28 cellular contexts compared by ENCODE assay signal in genomic region chr17:76407509-76407908, GRCh38. TPM values are rescaled to one million over a fixed set of nuclear protein-coding genes. Genes with fewer than 3 reads are reported as not detected.
"Had no signal": no experiment of that assay in that cellular context is flagged by ENCODE, and none has a peak within 500 bp of the region (broad histone marks: within the 10 kb centered on the region; RNA-seq: fewer than 3 reads in every experiment).

No MANE protein-coding gene starts in this region.

- H3K4me3 ChIP-seq: cardiac muscle cell, heart left ventricle, right lobe of liver, stomach, transverse colon, uterus had no signal

- H3K9me3 ChIP-seq: heart left ventricle, right lobe of liver, stomach, transverse colon, uterus had no signal

- H3K27me3 ChIP-seq: cardiac muscle cell, heart left ventricle, right lobe of liver, stomach, transverse colon, uterus had no signal

- H3K4me3 Mint-ChIP-seq: dendritic cell treated with granulocyte-macrophage colony-stimulating factor and Interleukin-4, amounts not matched to agents 40 ng/mL and 50 ng/mL, for 4 days; stimulated activated memory B cell treated with anti-CD40 and anti-IgM and Interleukin-4, amounts not matched to agents 10 μg/mL and 1 μg/mL and 100 μg/mL, for 72 hours had no signal

- H3K27ac ChIP-seq: cardiac muscle cell, parathyroid adenoma, right lobe of liver, stomach, transverse colon, uterus had no signal

- H2AFZ ChIP-seq: parathyroid adenoma had no signal

- H3K4me1 ChIP-seq: uterus had no signal

- H3K36me3 ChIP-seq: transverse colon, uterus had no signal

- H3K27me3 Mint-ChIP-seq: stimulated activated memory B cell treated with anti-CD40 and anti-IgM and Interleukin-4, amounts not matched to agents 10 μg/mL and 1 μg/mL and 100 μg/mL, for 72 hours had no signal

- H3K9me3 Mint-ChIP-seq: dendritic cell treated with granulocyte-macrophage colony-stimulating factor and Interleukin-4, amounts not matched to agents 40 ng/mL and 50 ng/mL, for 4 days; stimulated activated memory B cell treated with anti-CD40 and anti-IgM and Interleukin-4, amounts not matched to agents 10 μg/mL and 1 μg/mL and 100 μg/mL, for 72 hours had no signal

- DNase-seq: activated CD4-positive, alpha-beta T cell treated with anti-CD3 and anti-CD28 coated beads for 4 hours; activated CD4-positive, alpha-beta T cell treated with anti-CD3 and anti-CD28 coated beads, Interleukin-2, amount 50 U/mL, for 48 hours; activated CD4-positive, CD25-positive, alpha-beta regulatory T cell; activated naive CD4-positive, alpha-beta T cell treated with Interleukin-2 at 50 U/mL for 16 hours; activated T-cell treated with anti-CD3 and anti-CD28 coated beads, Interleukin-2, amount 50 U/mL, for 48 hours; amygdala; effector CD4-positive, alpha-beta T cell; nucleus accumbens; right lobe of liver; small intestine; stimulated activated CD4-positive, alpha-beta T cell treated with anti-CD3 and anti-CD28 coated beads, Interleukin-15, amount 100 ng/mL, for 24 hours; stomach; T1000; transverse colon; uterus had no signal

- H3K9ac ChIP-seq: parathyroid adenoma had no signal

- ATAC-seq: heart left ventricle; stimulated activated memory B cell treated with anti-CD40 and anti-IgM and Interleukin-4, amounts not matched to agents 10 μg/mL and 1 μg/mL and 100 μg/mL, for 72 hours had no signal

- H3K27ac Mint-ChIP-seq: dendritic cell treated with granulocyte-macrophage colony-stimulating factor and Interleukin-4, amounts not matched to agents 40 ng/mL and 50 ng/mL, for 4 days had no signal

RNA-seq across cellular contexts. Expression of gene AANAT, which starts 59.9 kb away (rescaled TPM):
- total RNA-seq: epithelial cell of proximal tubule; fibroblast of villous mesenchyme; heart left ventricle; left lobe of liver; mononuclear cell; right lobe of liver; stomach; T-helper 1 cell treated with Interleukin-12 subunit alpha and Interleukin-12 subunit beta and Interleukin-4 antibody, amounts not matched to agents 30 ng/mL and 1 ng/mL, for 36 hours; temporal lobe; transverse colon; uterus had no signal
- polyA plus RNA-seq: keratinocyte, neural cell, small intestine had no signal
